ENCODE assay signal across 1 cellular context in the genomic region with DNA sequence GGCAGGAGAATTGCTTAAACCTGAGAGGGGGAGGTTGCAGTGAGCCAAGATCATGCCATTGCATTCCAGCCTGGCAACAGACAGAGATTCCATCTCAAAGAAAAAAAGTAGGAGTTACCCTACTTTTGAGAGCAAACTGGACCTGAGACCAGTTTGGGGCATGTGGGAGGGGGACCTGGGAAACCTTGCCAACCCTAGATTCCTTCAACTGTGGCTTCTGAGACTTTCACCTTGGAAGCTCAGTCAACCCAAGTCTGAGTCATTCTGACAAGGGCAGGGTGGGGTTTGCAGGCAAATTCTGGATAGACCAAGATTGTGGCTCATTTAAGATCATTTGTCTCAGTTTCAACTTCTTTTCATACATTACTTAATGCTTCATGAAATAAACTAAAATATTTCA.
TF ChIP-seq lines count a peak whose summit lies in the region.

No MANE protein-coding gene starts in this region.

TF ChIP-seq in K562, 482 proteins besides CTCF, POLR2A, EP300 and RAD21 (continued from another document):
- TF ChIP-seq POLR3A (IDR thresholded peaks at IDR 0.05; ENCODE audit: borderline replicate concordance, extremely low read depth, insufficient read depth, insufficient read length) (no peak), ARID1B (IDR thresholded peaks at IDR 0.05) (peak; percentile 12; the same call in 1 of the 2 replicates)
- TF ChIP-seq, protein P1, sequence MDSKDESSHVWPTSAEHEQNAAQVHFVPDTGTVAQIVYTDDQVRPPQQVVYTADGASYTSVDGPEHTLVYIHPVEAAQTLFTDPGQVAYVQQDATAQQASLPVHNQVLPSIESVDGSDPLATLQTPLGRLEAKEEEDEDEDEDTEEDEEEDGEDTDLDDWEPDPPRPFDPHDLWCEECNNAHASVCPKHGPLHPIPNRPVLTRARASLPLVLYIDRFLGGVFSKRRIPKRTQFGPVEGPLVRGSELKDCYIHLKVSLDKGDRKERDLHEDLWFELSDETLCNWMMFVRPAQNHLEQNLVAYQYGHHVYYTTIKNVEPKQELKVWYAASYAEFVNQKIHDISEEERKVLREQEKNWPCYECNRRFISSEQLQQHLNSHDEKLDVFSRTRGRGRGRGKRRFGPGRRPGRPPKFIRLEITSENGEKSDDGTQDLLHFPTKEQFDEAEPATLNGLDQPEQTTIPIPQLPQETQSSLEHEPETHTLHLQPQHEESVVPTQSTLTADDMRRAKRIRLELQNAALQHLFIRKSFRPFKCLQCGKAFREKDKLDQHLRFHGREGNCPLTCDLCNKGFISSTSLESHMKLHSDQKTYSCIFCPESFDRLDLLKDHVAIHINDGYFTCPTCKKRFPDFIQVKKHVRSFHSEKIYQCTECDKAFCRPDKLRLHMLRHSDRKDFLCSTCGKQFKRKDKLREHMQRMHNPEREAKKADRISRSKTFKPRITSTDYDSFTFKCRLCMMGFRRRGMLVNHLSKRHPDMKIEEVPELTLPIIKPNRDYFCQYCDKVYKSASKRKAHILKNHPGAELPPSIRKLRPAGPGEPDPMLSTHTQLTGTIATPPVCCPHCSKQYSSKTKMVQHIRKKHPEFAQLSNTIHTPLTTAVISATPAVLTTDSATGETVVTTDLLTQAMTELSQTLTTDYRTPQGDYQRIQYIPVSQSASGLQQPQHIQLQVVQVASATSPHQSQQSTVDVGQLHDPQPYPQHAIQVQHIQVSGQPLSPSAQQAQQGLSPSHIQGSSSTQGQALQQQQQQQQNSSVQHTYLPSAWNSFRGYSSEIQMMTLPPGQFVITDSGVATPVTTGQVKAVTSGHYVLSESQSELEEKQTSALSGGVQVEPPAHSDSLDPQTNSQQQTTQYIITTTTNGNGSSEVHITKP (IDR thresholded peaks at IDR 0.05; ENCODE audit: partially characterized antibody), result peak; percentile 88
- TF ChIP-seq, protein P2, sequence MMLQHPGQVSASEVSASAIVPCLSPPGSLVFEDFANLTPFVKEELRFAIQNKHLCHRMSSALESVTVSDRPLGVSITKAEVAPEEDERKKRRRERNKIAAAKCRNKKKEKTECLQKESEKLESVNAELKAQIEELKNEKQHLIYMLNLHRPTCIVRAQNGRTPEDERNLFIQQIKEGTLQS (IDR thresholded peaks at IDR 0.05), result 0 out of 2 replicates have a peak, but pooled peaks have one; percentile 26
- TF ChIP-seq, protein P2 (CRISPR knock-in tag; conservative IDR thresholded peaks at IDR 0.05), result no peak
